9 cellular contexts compared by ENCODE assay signal in genomic region chr12:122880668-122881067, GRCh38. TPM values are rescaled to one million over a fixed set of nuclear protein-coding genes. Genes with fewer than 3 reads are reported as not detected.
DNase-seq lines count a peak whose midpoint lies in the region; ATAC-seq, FAIRE-seq and TF ChIP-seq lines count a peak whose summit lies in the region.
"Had no signal": no experiment of that assay in that cellular context is flagged by ENCODE, and none has a peak within 500 bp of the region (broad histone marks: within the 10 kb centered on the region; RNA-seq: fewer than 3 reads in every experiment).

No MANE protein-coding gene starts in this region.

- DNase-seq in Right ventricle myocardium inferior (ENCODE audit: missing footprints) (no peak), cardiac septum (ENCODE audit: low spot score) (no peak), RCC 7860 (ENCODE audit: low spot score) (peak; percentile 14), neural crest cell (ENCODE audit: low read depth, low spot score) (no peak), mucosa of gallbladder (ENCODE audit: low spot score) (no peak)
- no peak for DNase-seq in activated CD4-positive, CD25-positive, alpha-beta regulatory T cell treated with anti-CD3 and anti-CD28 coated beads, Interleukin-2, amount 50 U/mL, for 72 hours

- intact Hi-C loops in Right ventricle myocardium inferior (cut with DNase I), result no loop called here
- intact Hi-C loops in cardiac septum (cut with DNase I), result no loop called here

- H3K4me3 Mint-ChIP-seq in neural crest cell, result no peak overlapping the region

- FAIRE-seq in RCC 7860 (lab: Jason Lieb, UNC), result no peak
- FAIRE-seq: colon had no signal

- peak overlapping the region; percentile 69 for H3K27ac Mint-ChIP-seq in neural crest cell (ENCODE audit: unreplicated experiment)

- H3K36me3 Mint-ChIP-seq in neural crest cell (ENCODE audit: low read depth), result no peaks in the 10 kb centered on the region

- peak; percentile 54 for TF ChIP-seq CTCF in neural crest cell (conservative IDR thresholded peaks at IDR 0.05)

- ATAC-seq in Right ventricle myocardium inferior, result peak; percentile 75
- peak; percentile 51 for ATAC-seq in esophagus mucosa
- ATAC-seq in GM18870 (IDR thresholded peaks at IDR 0.05; ENCODE audit: unreplicated experiment), result no peak

- no peaks in the 10 kb centered on the region for H3K27me3 Mint-ChIP-seq in neural crest cell (ENCODE audit: low read depth)

- H3K4me1 Mint-ChIP-seq in neural crest cell, result peaks cover 61% of the 10 kb centered on the region

- H3K9me3 Mint-ChIP-seq in neural crest cell, result no peaks in the 10 kb centered on the region

RNA-seq across cellular contexts. Expression of gene VPS37B, which starts 15.3 kb away (rescaled TPM):
- 25.4 TPM for total RNA-seq in Right ventricle myocardium inferior
- total RNA-seq in cardiac septum, result 16.8 TPM
- 51.4 TPM for total RNA-seq in esophagus mucosa
- 40.9 and 41.5 TPM in 2 replicates for total RNA-seq in neural crest cell
- total RNA-seq in mucosa of gallbladder, result 45.8 TPM

RNA-seq across cellular contexts. Expression of gene HIP1R, which starts 45.4 kb away (rescaled TPM):
- total RNA-seq in Right ventricle myocardium inferior (17.6 TPM), cardiac septum (16.6 TPM), esophagus mucosa (26.4 TPM), neural crest cell (20.7 and 23.2 TPM in 2 replicates), mucosa of gallbladder (115 TPM)
